In the genomic region with DNA sequence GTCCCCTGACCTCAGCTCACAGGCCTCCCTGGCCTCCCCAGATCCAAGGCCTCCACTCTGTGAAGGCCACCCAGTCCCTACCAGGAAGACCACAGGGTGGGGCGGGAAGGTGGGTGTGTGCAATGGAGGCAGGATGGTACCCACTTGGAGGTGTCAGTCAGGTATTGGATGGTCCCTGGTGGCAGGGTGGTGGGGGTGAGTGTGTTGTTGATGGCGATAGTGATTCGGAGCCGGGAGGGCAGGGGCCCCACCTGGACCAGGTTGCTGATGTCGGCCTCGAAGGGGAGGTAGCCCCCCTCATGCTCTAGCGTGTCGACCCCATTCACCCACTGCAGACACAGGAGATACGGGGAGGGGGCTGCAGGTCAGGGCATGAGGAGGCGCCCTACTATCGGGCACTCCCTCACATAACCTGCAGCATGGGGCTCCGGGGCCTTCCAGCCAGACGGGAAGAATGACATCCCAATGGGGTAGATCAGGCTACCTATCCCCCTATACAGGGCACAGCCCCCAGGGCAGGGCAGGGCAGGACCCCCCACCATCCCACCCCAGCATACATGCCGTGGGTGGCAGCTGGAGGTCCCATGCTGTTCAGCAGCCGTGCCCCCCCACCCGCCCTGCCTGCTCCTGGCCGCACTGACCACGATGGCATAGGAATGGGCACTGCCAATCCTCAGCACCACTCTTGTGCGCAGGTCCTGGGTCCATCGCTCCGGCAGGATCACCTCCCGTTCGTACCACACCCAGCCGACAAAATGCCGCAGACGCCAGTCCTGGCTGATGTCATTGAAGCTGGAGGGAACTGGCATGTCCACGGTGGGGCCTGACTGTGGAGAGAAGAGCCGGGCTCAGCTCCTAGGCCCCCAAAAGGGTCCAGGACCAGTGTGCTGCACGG, we compare ENCODE assay signal across 8 cellular contexts. TPM values are rescaled to one million over a fixed set of nuclear protein-coding genes. Genes with fewer than 3 reads are reported as not detected.
DNase-seq lines count a peak whose midpoint lies in the region; ATAC-seq and TF ChIP-seq lines count a peak whose summit lies in the region.
"Had no signal": no experiment of that assay in that cellular context is flagged by ENCODE, and none has a peak within 500 bp of the region (broad histone marks: within the 10 kb centered on the region; RNA-seq: fewer than 3 reads in every experiment).

No MANE protein-coding gene starts in this region.

- no peak overlapping the region for H3K27ac ChIP-seq in PC-3 (ENCODE audit: low read length)
- H3K27ac ChIP-seq in esophagus (ENCODE audit: low read depth in 2 of 2, low read length in 1 of 2), result peak overlapping the region in 1 of 2 donors; percentile 84
- peak overlapping the region in 3 of 4 donors; percentile 79 to 88 (median 83) for H3K27ac ChIP-seq in sigmoid colon
- no peak overlapping the region for H3K27ac ChIP-seq in brain microvascular endothelial cell

- CTCF ChIA-PET in PC-3 (lab: Charles Lee), result no interaction called here

- H3K4me3 ChIP-seq in PC-3 (ENCODE audit: low read length), result peak overlapping the region; percentile 85; the same call in 1 of the 2 replicates
- peak overlapping the region; percentile 27 to 65 for H3K4me3 ChIP-seq in esophagus (ENCODE audit: low read depth in 1 of 2, low read length in 2 of 2)
- H3K4me3 ChIP-seq in sigmoid colon, result peak overlapping the region in 1 of 4 donors; percentile 92
- H3K4me3 ChIP-seq in brain microvascular endothelial cell (ENCODE audit: low read depth, low read length), result no peak overlapping the region
- H3K4me3 ChIP-seq: lung had no signal

- peaks cover 5% of the 10 kb centered on the region for H3K4me1 ChIP-seq in PC-3 (ENCODE audit: insufficient read depth, low read length)
- peaks cover 6 to 10% of the 10 kb centered on the region in 2 donors for H3K4me1 ChIP-seq in esophagus (ENCODE audit: control insufficient read depth in 2 of 2, insufficient read depth in 2 of 2, low read length in 1 of 2)
- peaks cover 0 to 25% (median 20%) of the 10 kb centered on the region in 4 donors for H3K4me1 ChIP-seq in sigmoid colon

- peak overlapping the region; percentile 81 for H3K4me2 ChIP-seq in PC-3 (ENCODE audit: low read length)

- in situ Hi-C loops in GM13977 (cut with MboI; ENCODE audit: low pct_unique_long_range_greater_than_20kb, low sequenced_read_pairs, unreplicated experiment), result no loop called here
- in situ Hi-C loops in brain microvascular endothelial cell (cut with HindIII; ENCODE audit: low pct_ligation_motif_present, low sequenced_read_pairs), result no loop called here

- no peak for TF ChIP-seq POLR2A in sigmoid colon (IDR thresholded peaks at IDR 0.05)

- 0 out of 2 replicates have a peak, but pooled peaks cover 8% of the 10 kb centered on the region for H4K20me1 ChIP-seq in PC-3 (ENCODE audit: low read length)

- no peaks in the 10 kb centered on the region for H3K36me3 ChIP-seq in PC-3 (ENCODE audit: low read depth, low read length)
- H3K36me3 ChIP-seq in esophagus (ENCODE audit: control insufficient read depth in 2 of 2, insufficient read depth in 2 of 2, low read length in 1 of 2), result peaks cover 3 to 21% of the 10 kb centered on the region in 2 donors
- peaks cover 0 to 46% (median 6%) of the 10 kb centered on the region in 4 donors for H3K36me3 ChIP-seq in sigmoid colon
- no peaks in the 10 kb centered on the region for H3K36me3 ChIP-seq in brain microvascular endothelial cell (replicated peaks)

- ATAC-seq in PC-3, result no peak
- ATAC-seq in HG03354 (IDR thresholded peaks at IDR 0.05; ENCODE audit: poor library complexity, severe bottlenecking, unreplicated experiment), result no peak

- H3K9me2 ChIP-seq in PC-3 (replicated peaks; ENCODE audit: low read length), result no peaks in the 10 kb centered on the region

- no peak overlapping the region for H3K9ac ChIP-seq in PC-3 (ENCODE audit: low read length)

- intact Hi-C loops in PC-3 (cut with micrococcal nuclease), result no loop called here
- intact Hi-C loops in sigmoid colon (cut with DNase I), result loop anchor here (10.0 kb wide), 1 partner anchor 105 kb away; a partner anchor contains a TSS

- POLR2A ChIA-PET in PC-3 (lab: Charles Lee; ENCODE audit: unreplicated experiment), result no interaction called here

- no TSS peak for BruUV-seq in PC-3 (replicated peaks; lab: Mats Ljungman, UMichigan)

- WGBS in esophagus, 2 donors, result 90 to 91% methylated on average over 29 of the region's 29 CpGs
- 95 to 96% methylated on average over 29 of the region's 29 CpGs for WGBS in sigmoid colon, 2 donors

- peak; percentile 8 for DNase-seq in GM13977 (ENCODE audit: low spot score)
- no peak for DNase-seq in PC-3
- DNase-seq in sigmoid colon, result no peak
- no peak for DNase-seq in GDM1 (lab: John Stamatoyannopoulos, UW)
- no peak for DNase-seq in brain microvascular endothelial cell

- H3F3A ChIP-seq in PC-3 (ENCODE audit: low read length, unreplicated experiment), result no peaks in the 10 kb centered on the region

- TF ChIP-seq CTCF in GM13977 (IDR thresholded peaks at IDR 0.05; ENCODE audit: extremely low read depth, insufficient read depth, missing control alignments), result no peak
- no peak for TF ChIP-seq CTCF in PC-3 (conservative IDR thresholded peaks at IDR 0.05; ENCODE audit: low read depth, low read length)
- no peak for TF ChIP-seq CTCF in sigmoid colon (IDR thresholded peaks at IDR 0.05)
- TF ChIP-seq CTCF in brain microvascular endothelial cell (IDR thresholded peaks at IDR 0.05; ENCODE audit: low read depth, low read length, missing control alignments), result no peak

- H3K27me3 ChIP-seq in PC-3 (ENCODE audit: low read length), result no peaks in the 10 kb centered on the region
- no peaks in the 10 kb centered on the region for H3K27me3 ChIP-seq in esophagus (ENCODE audit: control insufficient read depth in 1 of 2, insufficient read depth in 2 of 2, low read length in 2 of 2)
- H3K27me3 ChIP-seq in sigmoid colon, result no peaks in the 10 kb centered on the region
- H3K27me3 ChIP-seq in brain microvascular endothelial cell (replicated peaks), result no peaks in the 10 kb centered on the region

- no peak for TF ChIP-seq EP300 in sigmoid colon (IDR thresholded peaks at IDR 0.05)

- H3K79me2 ChIP-seq in PC-3 (ENCODE audit: low read length), result peaks cover 21% of the 10 kb centered on the region

- H2AFZ ChIP-seq in PC-3 (ENCODE audit: low read length), result no peak overlapping the region

- H3K9me3 ChIP-seq in PC-3 (ENCODE audit: low read length), result no peaks in the 10 kb centered on the region
- no peaks in the 10 kb centered on the region for H3K9me3 ChIP-seq in esophagus (ENCODE audit: control insufficient read depth in 2 of 2, insufficient read depth in 1 of 2, low read depth in 1 of 2, low read length in 1 of 2)
- no peaks in the 10 kb centered on the region for H3K9me3 ChIP-seq in sigmoid colon

RNA-seq across cellular contexts. Expression of a gene that starts 2.2 kb away (rescaled TPM):
- total RNA-seq in PC-3 (2014; rRNA removed) (36.5 and 37.4 TPM in 2 replicates), sigmoid colon (10 to 100 TPM; 17.2 to 25.2 (median 20.6) TPM)
- polyA plus RNA-seq in esophagus (10 to 100 TPM; 24.1 to 30.5 TPM), sigmoid colon (10 to 100 TPM; 26.4 to 59.5 (median 49.7) TPM)

Comparison
In these comparisons a context has a peak if more than half of its experiments do, and no peak if none do; other contexts are left out.
1. H3K27ac ChIP-seq: peak in sigmoid colon (3 of 4); none in PC-3 (single experiment) and brain microvascular endothelial cell (single experiment).